In the genomic region with DNA sequence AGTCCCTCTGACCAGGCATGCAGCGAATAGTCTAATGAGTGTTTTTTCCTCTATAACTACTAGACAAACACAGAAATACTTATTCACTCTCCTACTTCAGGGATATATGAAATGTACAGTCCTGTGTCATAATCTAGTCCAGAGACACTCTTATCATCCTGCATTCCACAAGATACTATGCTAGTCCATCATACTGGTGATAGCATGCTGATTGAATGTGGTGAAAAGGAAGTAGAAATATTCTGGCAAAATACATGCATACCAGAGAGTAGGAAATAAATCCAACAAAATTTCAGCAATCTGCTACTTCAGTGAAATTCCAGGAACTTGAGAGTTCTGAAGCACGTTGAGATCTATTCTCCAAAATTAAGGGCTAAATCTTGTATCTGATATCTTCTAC, we compare ENCODE assay signal across 19 cellular contexts.
DNase-seq lines count a peak whose midpoint lies in the region; TF ChIP-seq lines count a peak whose summit lies in the region.
"Had no signal": no experiment of that assay in that cellular context is flagged by ENCODE, and none has a peak within 500 bp of the region (broad histone marks: within the 10 kb centered on the region; RNA-seq: fewer than 3 reads in every experiment).

No MANE protein-coding gene starts in this region.

- H4K91ac ChIP-seq in mesenchymal stem cell (ENCODE audit: low read length) = no peak overlapping the region

- H4K8ac ChIP-seq in mesenchymal stem cell (ENCODE audit: low read length) = no peak overlapping the region

- H3K9me3 ChIP-seq in mesenchymal stem cell (ENCODE audit: control insufficient read depth, low read length) = no peaks in the 10 kb centered on the region
- H3K9me3 ChIP-seq: transverse colon had no signal

- H3K36me3 ChIP-seq in BJ (ENCODE audit: control insufficient read depth, insufficient read depth, low read length) (no peaks in the 10 kb centered on the region), mesenchymal stem cell (ENCODE audit: control insufficient read depth in 1 of 2, insufficient read depth in 2 of 2, low read depth in 1 of 2, low read length in 2 of 2) (no peaks in the 10 kb centered on the region)
- H3K36me3 ChIP-seq: transverse colon had no signal

- no peak overlapping the region for H2BK120ac ChIP-seq in mesenchymal stem cell (ENCODE audit: low read depth, low read length)

- DNase-seq in BJ (ENCODE audit: low read depth) (peak; percentile 35), NCI-H226 (peak; percentile 95), fibroblast of mammary gland (ENCODE audit: low read depth) (peak; percentile 11), mesenchymal stem cell (peak; percentile 1), hypothalamus (lab: John Stamatoyannopoulos, UW) (no peak), epidermal melanocyte (ENCODE audit: insufficient read length, low spot score) (no peak), SW 1271 (lab: John Stamatoyannopoulos, UW) (no peak), dorsolateral prefrontal cortex (no peak)
- DNase-seq: activated B cell treated with CpG ODN at 0.5 μM for 24 hours; activated naive CD8-positive, alpha-beta T cell treated with anti-CD3 and anti-CD28 coated beads, Interleukin-2, amount 10 ng/mL, durations not matched to agents 7 days and 5 days; COR-L47; foreskin melanocyte; H9; KBM-7; MV-4-11; NCI-H187 treated with DMSO at 0.1 percent for 48 hours; retina; stimulated activated naive B cell treated with anti-CD40 and anti-IgM and Interleukin-4, amounts not matched to agents 10 μg/mL and 1 μg/mL and 100 μg/mL, for 72 hours; transverse colon had no signal

- H3K27me3 ChIP-seq in BJ (ENCODE audit: control insufficient read depth, insufficient read depth, low read length) = no peaks in the 10 kb centered on the region
- H3K27me3 ChIP-seq in mesenchymal stem cell (ENCODE audit: control insufficient read depth in 1 of 2, insufficient read depth in 1 of 2, low read length in 2 of 2) = no peaks in the 10 kb centered on the region
- no peaks in the 10 kb centered on the region for H3K27me3 ChIP-seq in dorsolateral prefrontal cortex
- H3K27me3 ChIP-seq: transverse colon had no signal

- H3K18ac ChIP-seq in mesenchymal stem cell (ENCODE audit: low read depth in 1 of 2, low read length in 2 of 2) = no peak overlapping the region

- no peak overlapping the region for H2BK12ac ChIP-seq in mesenchymal stem cell (ENCODE audit: low read length in 2 of 2)

- H3K9ac ChIP-seq in mesenchymal stem cell (ENCODE audit: low read length) = no peak overlapping the region

- H2BK5ac ChIP-seq in mesenchymal stem cell (ENCODE audit: low read depth, low read length, poor library complexity, severe bottlenecking) = no peak overlapping the region

- H3K79me1 ChIP-seq in mesenchymal stem cell (replicated peaks; ENCODE audit: low read length, poor library complexity, severe bottlenecking) = no peaks in the 10 kb centered on the region

- H3K14ac ChIP-seq in mesenchymal stem cell (ENCODE audit: low read length in 2 of 2) = no peak overlapping the region

- H3K4me3 ChIP-seq in BJ (ENCODE audit: low read depth, low read length) (no peak overlapping the region), fibroblast of mammary gland (ENCODE audit: control insufficient read depth, low read depth, low read length) (no peak overlapping the region), mesenchymal stem cell (ENCODE audit: insufficient read depth in 1 of 2, low read depth in 1 of 2, low read length in 2 of 2) (no peak overlapping the region), dorsolateral prefrontal cortex (no peak overlapping the region)
- H3K4me3 ChIP-seq: transverse colon had no signal

- CTCF ChIA-PET in BJ (lab: Yijun Ruan, JAX) = no interaction called here

- WGBS in mesenchymal stem cell = 40% methylated on average over 1 of the region's 2 CpGs

- H3K27ac ChIP-seq in mesenchymal stem cell (ENCODE audit: low read length, poor library complexity, severe bottlenecking) (no peak overlapping the region), dorsolateral prefrontal cortex (no peak overlapping the region)
- H3K27ac ChIP-seq: transverse colon had no signal

- no peak overlapping the region for H3K4ac ChIP-seq in mesenchymal stem cell (ENCODE audit: low read depth in 1 of 2, low read length in 2 of 2)

- H3K4me1 ChIP-seq in mesenchymal stem cell (ENCODE audit: control insufficient read depth, insufficient read depth, low read depth, low read length) = no peaks in the 10 kb centered on the region
- H3K4me1 ChIP-seq: transverse colon had no signal

- H3K4me2 ChIP-seq in mesenchymal stem cell (ENCODE audit: low read length, poor library complexity, severe bottlenecking) = no peak overlapping the region

- no peak overlapping the region for H2BK15ac ChIP-seq in mesenchymal stem cell (ENCODE audit: low read depth, poor library complexity, severe bottlenecking)

- TF ChIP-seq CTCF in BJ (IDR thresholded peaks at IDR 0.05; ENCODE audit: insufficient read depth, low read depth, low read length) (no peak), fibroblast of mammary gland (conservative IDR thresholded peaks at IDR 0.05; ENCODE audit: control insufficient read depth, insufficient read depth, low read depth, low read length) (no peak), dorsolateral prefrontal cortex (IDR thresholded peaks at IDR 0.05 in 54 of 56, conservative IDR thresholded peaks at IDR 0.05 in 2 of 56; ENCODE audit: low read depth in 1 of 56, partially characterized antibody in 56 of 56) (no peak)

- intact Hi-C loops in dorsolateral prefrontal cortex (cut with DNase I) = no loop called here

- no peak overlapping the region for H2AK5ac ChIP-seq in mesenchymal stem cell (ENCODE audit: low read length, severe bottlenecking)

- POLR2A ChIA-PET in BJ (lab: Charles Lee) = no interaction called here

- no peak overlapping the region for H3K23ac ChIP-seq in mesenchymal stem cell (ENCODE audit: low read length in 2 of 2)

- H2AFZ ChIP-seq in mesenchymal stem cell (ENCODE audit: low read depth, low read length) = no peak overlapping the region

Comparison
In these comparisons a context has a peak if more than half of its experiments do, and no peak if none do; other contexts are left out.
1. DNase-seq: peak in BJ (single experiment), NCI-H226 (single experiment), fibroblast of mammary gland (single experiment) and mesenchymal stem cell (single experiment); none in hypothalamus (0 of 51), epidermal melanocyte (single experiment), SW 1271 (0 of 2) and dorsolateral prefrontal cortex (0 of 10).